Comparison of ENCODE assay signal across 10 cellular contexts in the genomic region with DNA sequence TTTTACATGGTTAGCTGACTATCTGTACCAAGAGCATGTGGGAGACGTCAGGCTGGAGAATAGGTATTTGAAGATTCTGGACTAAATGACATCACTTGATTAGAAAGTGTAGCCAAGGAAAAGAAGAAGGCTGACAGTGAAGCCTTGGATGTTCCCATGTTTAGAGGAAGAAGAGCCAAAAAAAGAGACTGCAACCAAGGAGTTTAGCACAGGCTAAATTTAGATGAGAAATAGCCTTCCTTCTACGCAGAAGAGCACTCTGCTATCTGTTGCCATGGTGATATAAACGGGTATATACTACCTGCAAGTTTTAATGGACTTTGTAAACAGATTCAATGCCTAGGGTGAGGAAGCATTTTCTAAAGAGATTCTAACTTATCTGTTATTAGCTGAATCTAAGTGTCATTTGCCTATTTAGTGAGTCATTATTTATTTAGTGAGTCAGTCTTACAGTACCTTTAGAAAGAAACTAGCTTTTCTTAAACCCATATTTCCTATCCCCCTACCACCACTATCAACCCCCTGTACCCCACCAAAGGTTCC.
DNase-seq lines count a peak whose midpoint lies in the region; ATAC-seq and TF ChIP-seq lines count a peak whose summit lies in the region.
"Had no signal": no experiment of that assay in that cellular context is flagged by ENCODE, and none has a peak within 500 bp of the region (broad histone marks: within the 10 kb centered on the region; RNA-seq: fewer than 3 reads in every experiment).

No MANE protein-coding gene starts in this region.

- no peaks in the 10 kb centered on the region for H3K36me3 ChIP-seq in endocrine pancreas (ENCODE audit: control insufficient read depth, insufficient read depth, low read length)
- H3K36me3 ChIP-seq: uterus had no signal

- H3K4me3 ChIP-seq in endocrine pancreas (ENCODE audit: control insufficient read depth, insufficient read depth, low read length), result peak overlapping the region; percentile 57
- H3K4me3 ChIP-seq: uterus had no signal

- no peaks in the 10 kb centered on the region for H3K27me3 Mint-ChIP-seq in H9 (ENCODE audit: low read depth)
- H3K27me3 Mint-ChIP-seq in nephron (ENCODE audit: low read depth), result no peaks in the 10 kb centered on the region
- H3K27me3 Mint-ChIP-seq: naive B cell had no signal

- H3K23me2 ChIP-seq in H9 (ENCODE audit: insufficient read length, low read depth, low read length, poor library complexity, severe bottlenecking), result no peaks in the 10 kb centered on the region

- H3K4ac ChIP-seq in H9 (ENCODE audit: low read depth, low read length), result no peak overlapping the region

- H3K9ac ChIP-seq in H9 (ENCODE audit: extremely low read depth, insufficient read length, low read length) (no peak overlapping the region), endocrine pancreas (ENCODE audit: control insufficient read depth, insufficient read depth, low read length) (no peak overlapping the region)

- H3K27ac Mint-ChIP-seq in H9, result peak overlapping the region in 2 of 3 experiments; percentile 59 to 98; a peak in 4 of 7 replicates
- peak overlapping the region in 2 of 3 experiments; percentile 1 to 9 for H3K27ac Mint-ChIP-seq in nephron

- DNase-seq in H9 (no peak), NCI-H460 (ENCODE audit: extremely low read depth, low read depth) (peak; percentile 52), NCI-H524 (lab: John Stamatoyannopoulos, UW) (no peak)
- DNase-seq in stimulated activated CD4-positive, alpha-beta T cell treated with anti-CD3 and anti-CD28 coated beads, Interleukin-2, amount 100 ng/mL, for 24 hours, result no peak
- DNase-seq: naive B cell, uterus had no signal

- no peak overlapping the region for H4K8ac ChIP-seq in H9 (replicated peaks; ENCODE audit: insufficient read length, low read depth, low read length)

- TF ChIP-seq CTCF in H9 (conservative IDR thresholded peaks at IDR 0.05), result no peak
- TF ChIP-seq CTCF in nephron (IDR thresholded peaks at IDR 0.05; ENCODE audit: unreplicated experiment in 3 of 3), result no peak

- no peaks in the 10 kb centered on the region for H3K79me1 ChIP-seq in H9 (ENCODE audit: insufficient read depth, low read depth, low read length, poor library complexity, severe bottlenecking)

- no peak overlapping the region for H3K4me2 ChIP-seq in H9 (ENCODE audit: insufficient read depth, insufficient read length, low read length)

- no peak overlapping the region for H2BK20ac ChIP-seq in H9 (ENCODE audit: low read depth, low read length, poor library complexity, severe bottlenecking)

- peak overlapping the region; percentile 15 for H3K18ac ChIP-seq in H9 (ENCODE audit: insufficient read length, low read depth, low read length)

- no peak overlapping the region for H2BK15ac ChIP-seq in H9 (ENCODE audit: low read depth, low read length)

- H3K36me3 Mint-ChIP-seq in H9 (ENCODE audit: insufficient read depth in 1 of 3, low read depth in 3 of 3) (peaks cover 0 to 13% (median 0%) of the 10 kb centered on the region in 3 experiments; a peak in 3 of 7 replicates), nephron (ENCODE audit: low read depth) (peaks cover 31% of the 10 kb centered on the region)

- H3K4me1 ChIP-seq in H9 (ENCODE audit: insufficient read depth, low read length), result peaks cover 16% of the 10 kb centered on the region
- peaks cover 59% of the 10 kb centered on the region for H3K4me1 ChIP-seq in endocrine pancreas (ENCODE audit: control insufficient read depth, insufficient read depth, low read length)

- H3K9me3 ChIP-seq in H9 (ENCODE audit: control insufficient read depth, low read depth, low read length) (no peaks in the 10 kb centered on the region), endocrine pancreas (ENCODE audit: control insufficient read depth, low read length) (no peaks in the 10 kb centered on the region)
- H3K9me3 ChIP-seq: uterus had no signal

- H2AFZ ChIP-seq in H9 (ENCODE audit: low read length), result no peak overlapping the region

- peak overlapping the region; percentile 48 for H2BK120ac ChIP-seq in H9 (ENCODE audit: low read depth, low read length, poor library complexity, severe bottlenecking)

- H3K27ac ChIP-seq in H9 (ENCODE audit: insufficient read length, low read depth, low read length), result no peak overlapping the region

- no peaks in the 10 kb centered on the region for H4K20me1 ChIP-seq in H9 (ENCODE audit: control insufficient read depth, insufficient read depth, insufficient read length)

- no peak overlapping the region for H3T11ph ChIP-seq in H9 (ENCODE audit: low read length)

- H3K56ac ChIP-seq in H9 (ENCODE audit: insufficient read length, low read depth, low read length), result no peak overlapping the region

- no peak overlapping the region for H3K23ac ChIP-seq in H9 (ENCODE audit: insufficient read length, low read depth, low read length)

- no peaks in the 10 kb centered on the region for H3K79me2 ChIP-seq in H9 (ENCODE audit: insufficient read depth, low read length)

- H3K27me3 ChIP-seq in H9 (ENCODE audit: insufficient read depth, low read length), result no peaks in the 10 kb centered on the region
- no peaks in the 10 kb centered on the region for H3K27me3 ChIP-seq in endocrine pancreas (ENCODE audit: control insufficient read depth, insufficient read depth, low read length)
- H3K27me3 ChIP-seq: uterus had no signal

- no peak overlapping the region for H2BK12ac ChIP-seq in H9 (ENCODE audit: insufficient read length, low read depth, low read length)

- H3K9me3 Mint-ChIP-seq in H9 (no peaks in the 10 kb centered on the region), nephron (no peaks in the 10 kb centered on the region)
- H3K9me3 Mint-ChIP-seq: naive B cell had no signal

- no peak overlapping the region for H2AK5ac ChIP-seq in H9 (ENCODE audit: insufficient read length, low read length)

- H3K14ac ChIP-seq in H9 (ENCODE audit: insufficient read depth, low read length), result no peak overlapping the region

- H4K91ac ChIP-seq in H9 (ENCODE audit: insufficient read length, low read depth, low read length), result no peak overlapping the region

- ATAC-seq in GM21447 (IDR thresholded peaks at IDR 0.05; ENCODE audit: unreplicated experiment) (no peak), GM21390 (IDR thresholded peaks at IDR 0.05; ENCODE audit: unreplicated experiment) (no peak)

- H3K4me1 Mint-ChIP-seq in H9 (peaks cover 78% of the 10 kb centered on the region in 2 experiments), nephron (peaks cover 51% of the 10 kb centered on the region)

- no peak overlapping the region for H2BK5ac ChIP-seq in H9 (ENCODE audit: insufficient read length, low read length)

- WGBS in H9 (ENCODE audit: extremely low coverage, insufficient read length, low lambda C conversion rate), result no CpG with 5 or more reads among the region's 3 CpGs

- H3K4me3 Mint-ChIP-seq in H9 (peak overlapping the region in 1 of 2 experiments; percentile 7; a peak in 1 of 5 replicates), nephron (no peak overlapping the region)
- H3K4me3 Mint-ChIP-seq: naive B cell had no signal

- H4K5ac ChIP-seq in H9 (ENCODE audit: insufficient read length, low read depth, low read length), result no peak overlapping the region
